Comparison of ENCODE assay signal across 21 cellular contexts in the genomic region with DNA sequence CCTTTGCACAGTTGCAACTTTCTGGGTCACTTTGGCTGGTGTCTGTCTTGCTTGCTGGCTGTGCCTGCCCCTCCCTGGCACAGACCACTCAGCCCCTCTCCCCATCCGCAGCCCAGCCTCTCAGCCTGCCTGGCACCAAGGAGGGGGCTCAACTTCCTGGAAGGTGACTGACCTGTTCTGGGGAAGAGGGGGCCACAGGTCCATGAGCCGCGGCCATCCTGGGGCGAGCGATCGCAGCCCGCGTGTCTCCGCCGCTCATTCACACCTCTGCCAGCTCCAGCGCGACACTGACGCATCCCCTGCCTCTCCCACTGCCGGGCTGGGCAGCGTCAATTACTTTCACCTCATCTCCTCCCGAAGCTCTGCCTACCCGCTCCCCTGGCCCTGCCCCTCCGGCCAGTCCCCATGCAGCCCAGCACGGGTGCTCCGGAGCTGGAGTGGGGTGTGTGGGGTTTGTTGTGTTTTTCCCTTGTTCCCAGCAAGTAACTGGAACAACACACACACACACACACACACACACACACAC.
"Had no signal": no experiment of that assay in that cellular context is flagged by ENCODE, and none has a peak within 500 bp of the region (broad histone marks: within the 10 kb centered on the region; RNA-seq: fewer than 3 reads in every experiment).

No MANE protein-coding gene starts in this region.

- H3K4me3 Mint-ChIP-seq: activated B cell treated with CpG ODN at 0.5 μM for 24 hours; activated CD4-positive, alpha-beta T cell treated with anti-CD3 and anti-CD28 coated beads, Interleukin-2, amount 10 ng/mL, durations not matched to agents 24 days and 14 days; nephron; stimulated activated naive CD8-positive, alpha-beta T cell treated with anti-CD3 and anti-CD28 coated beads, Interleukin-15, Interleukin-2, amounts not matched to agents 100 ng/mL and 50 ng/mL, for 24 hours; T-helper 17 cell had no signal

- H3K27ac ChIP-seq: breast epithelium, epithelial cell of prostate, gastroesophageal sphincter, hepatocyte, ovary had no signal

- H3K79me2 ChIP-seq: hepatocyte had no signal

- H3K27ac Mint-ChIP-seq: activated B cell treated with CpG ODN at 0.5 μM for 24 hours; activated CD4-positive, alpha-beta T cell treated with anti-CD3 and anti-CD28 coated beads, Interleukin-2, amount 10 ng/mL, durations not matched to agents 24 days and 14 days; nephron; stimulated activated naive CD8-positive, alpha-beta T cell treated with anti-CD3 and anti-CD28 coated beads, Interleukin-15, Interleukin-2, amounts not matched to agents 100 ng/mL and 50 ng/mL, for 24 hours; T-helper 17 cell had no signal

- H3K4me3 ChIP-seq: breast epithelium, gastroesophageal sphincter, hepatocyte, ovary had no signal

- H3K9me3 Mint-ChIP-seq: activated B cell treated with CpG ODN at 0.5 μM for 24 hours; activated CD4-positive, alpha-beta T cell treated with anti-CD3 and anti-CD28 coated beads, Interleukin-2, amount 10 ng/mL, durations not matched to agents 24 days and 14 days; activated naive CD4-positive, alpha-beta T cell treated with anti-CD3 and anti-CD28 coated beads, Interleukin-2, amount 50 U/mL, for 72 hours; nephron; stimulated activated naive CD8-positive, alpha-beta T cell treated with anti-CD3 and anti-CD28 coated beads, Interleukin-15, Interleukin-2, amounts not matched to agents 100 ng/mL and 50 ng/mL, for 24 hours had no signal

- H2AFZ ChIP-seq: hepatocyte had no signal

- H3K4me1 ChIP-seq: breast epithelium had no signal

- DNase-seq: activated B cell treated with CpG ODN at 0.5 μM for 24 hours; activated CD4-positive, alpha-beta T cell treated with anti-CD3 and anti-CD28 coated beads, Interleukin-2, amount 10 ng/mL, durations not matched to agents 24 days and 14 days; activated CD8-positive, alpha-beta memory T cell treated with anti-CD3 and anti-CD28 coated beads for 24 hours; activated effector memory CD4-positive, alpha-beta T cell treated with Interleukin-2 at 50 U/mL for 16 hours; activated T-cell treated with anti-CD3 and anti-CD28 coated beads for 4 hours; amniotic stem cell; effector CD8-positive, alpha-beta T cell; left cardiac atrium; mammary epithelial cell; ovary; stimulated activated CD4-positive, alpha-beta T cell treated with anti-CD3 and anti-CD28 coated beads, Interleukin-15, amount 100 ng/mL, for 24 hours; stimulated activated CD4-positive, alpha-beta T cell treated with anti-CD3 and anti-CD28 coated beads, Interleukin-4, amount 100 ng/mL, for 24 hours; T-helper 17 cell had no signal

- H3K27me3 ChIP-seq: breast epithelium, gastroesophageal sphincter, hepatocyte, ovary had no signal

- ATAC-seq: activated naive CD4-positive, alpha-beta T cell treated with anti-CD3 and anti-CD28 coated beads, Interleukin-2, amount 50 U/mL, for 72 hours; gastroesophageal sphincter; left cardiac atrium; T-helper 17 cell had no signal

- H3K4me2 ChIP-seq: hepatocyte had no signal

- H3K27me3 Mint-ChIP-seq: activated CD4-positive, alpha-beta T cell treated with anti-CD3 and anti-CD28 coated beads, Interleukin-2, amount 10 ng/mL, durations not matched to agents 24 days and 14 days; stimulated activated naive CD8-positive, alpha-beta T cell treated with anti-CD3 and anti-CD28 coated beads, Interleukin-15, Interleukin-2, amounts not matched to agents 100 ng/mL and 50 ng/mL, for 24 hours had no signal

- H3K36me3 ChIP-seq: breast epithelium, ovary had no signal

- H3K9me3 ChIP-seq: breast epithelium, gastroesophageal sphincter, ovary had no signal

- FAIRE-seq: TTC549 had no signal

- H3K4me1 Mint-ChIP-seq: activated B cell treated with CpG ODN at 0.5 μM for 24 hours had no signal
